1 cellular context compared by ENCODE assay signal in genomic region chr17:8138672-8139371, GRCh38.
TF ChIP-seq lines count a peak whose summit lies in the region.

No MANE protein-coding gene starts in this region.

TF ChIP-seq in K562, 482 proteins besides CTCF, POLR2A, EP300 and RAD21 (continued from another document):
- TF ChIP-seq ZNF395 (CRISPR knock-in tag; IDR thresholded peaks at IDR 0.05) (peak; percentile 41; the same call in 1 of the 2 replicates), ZNF766 (CRISPR knock-in tag; conservative IDR thresholded peaks at IDR 0.05) (no peak), POLR2AphosphoS2 (IDR thresholded peaks at IDR 0.05; ENCODE audit: low read length) (no peak), MBD2 (IDR thresholded peaks at IDR 0.05; ENCODE audit: borderline replicate concordance, low read depth) (peak; percentile 33; the same call in 1 of the 2 replicates), GTF3C2 (IDR thresholded peaks at IDR 0.05; ENCODE audit: borderline replicate concordance, extremely low read depth, insufficient read length) (peak; percentile 95), ETV5 (CRISPR knock-in tag; IDR thresholded peaks at IDR 0.05; ENCODE audit: low read depth) (no peak; the same call in 1 of the 2 replicates), MTA1 (IDR thresholded peaks at IDR 0.05; ENCODE audit: borderline replicate concordance) (no peak), ZFP1 (CRISPR knock-in tag; IDR thresholded peaks at IDR 0.05) (no peak), TFAP4 (CRISPR knock-in tag; IDR thresholded peaks at IDR 0.05; ENCODE audit: borderline replicate concordance) (peak; percentile 78), TCFL5 (CRISPR knock-in tag; conservative IDR thresholded peaks at IDR 0.05) (no peak), NR2C1 (IDR thresholded peaks at IDR 0.05) (no peak), NR2C1 (tag; IDR thresholded peaks at IDR 0.05) (no peak), HNRNPLL (IDR thresholded peaks at IDR 0.05; ENCODE audit: low read depth, low read length, poor library complexity, severe bottlenecking) (peak; percentile 25), ATF2 (CRISPR knock-in tag; IDR thresholded peaks at IDR 0.05) (0 out of 2 replicates have a peak, but pooled peaks have one; percentile 27), U2AF1 (optimal IDR thresholded peaks at IDR 0.05; ENCODE audit: low read depth, low read length) (no peak), TRIM28 (IDR thresholded peaks at IDR 0.05) (no peak), RBM34 (IDR thresholded peaks at IDR 0.05; ENCODE audit: borderline replicate concordance, insufficient read depth, low read length) (no peak), TAF9B (IDR thresholded peaks at IDR 0.05; ENCODE audit: partially characterized antibody) (peak; percentile 20), HNRNPH1 (optimal IDR thresholded peaks at IDR 0.05; ENCODE audit: low read depth, low read length) (no peak), TCF3 (CRISPR knock-in tag; IDR thresholded peaks at IDR 0.05) (no peak; the same call in 1 of the 2 replicates), BMI1 (IDR thresholded peaks at IDR 0.05; ENCODE audit: low read length) (no peak), E2F3 (CRISPR knock-in tag; IDR thresholded peaks at IDR 0.05) (0 out of 2 replicates have a peak, but pooled peaks have one; percentile 29), ZC3H11A (IDR thresholded peaks at IDR 0.05; ENCODE audit: low read depth, low read length) (no peak), ARID1B (IDR thresholded peaks at IDR 0.05) (no peak), CREB1 (IDR thresholded peaks at IDR 0.05) (peak; percentile 83), CREB1 (CRISPR knock-in tag; IDR thresholded peaks at IDR 0.05) (peak; percentile 87; the same call in 1 of the 2 replicates), ZKSCAN3 (CRISPR knock-in tag; IDR thresholded peaks at IDR 0.05) (no peak), ZNF644 (tag; IDR thresholded peaks at IDR 0.05; ENCODE audit: low read depth) (no peak), SMARCC2 (IDR thresholded peaks at IDR 0.05; ENCODE audit: low read depth) (no peak), TEAD2 (tag; IDR thresholded peaks at IDR 0.05) (no peak), IFI16 (CRISPR knock-in tag; IDR thresholded peaks at IDR 0.05) (no peak), CREM (IDR thresholded peaks at IDR 0.05; ENCODE audit: low read depth) (peak; percentile 91), RBM22 (IDR thresholded peaks at IDR 0.05; ENCODE audit: low read depth, low read length, poor library complexity, severe bottlenecking) (no peak), HNRNPUL1 (IDR thresholded peaks at IDR 0.05; ENCODE audit: low read length) (no peak), POLR3A (IDR thresholded peaks at IDR 0.05; ENCODE audit: borderline replicate concordance, extremely low read depth, insufficient read depth, insufficient read length) (peak; percentile 81), ZNF354B (CRISPR knock-in tag; IDR thresholded peaks at IDR 0.05) (no peak), E4F1 (CRISPR knock-in tag; IDR thresholded peaks at IDR 0.05; ENCODE audit: borderline replicate concordance) (no peak)
- TF ChIP-seq, protein P1, sequence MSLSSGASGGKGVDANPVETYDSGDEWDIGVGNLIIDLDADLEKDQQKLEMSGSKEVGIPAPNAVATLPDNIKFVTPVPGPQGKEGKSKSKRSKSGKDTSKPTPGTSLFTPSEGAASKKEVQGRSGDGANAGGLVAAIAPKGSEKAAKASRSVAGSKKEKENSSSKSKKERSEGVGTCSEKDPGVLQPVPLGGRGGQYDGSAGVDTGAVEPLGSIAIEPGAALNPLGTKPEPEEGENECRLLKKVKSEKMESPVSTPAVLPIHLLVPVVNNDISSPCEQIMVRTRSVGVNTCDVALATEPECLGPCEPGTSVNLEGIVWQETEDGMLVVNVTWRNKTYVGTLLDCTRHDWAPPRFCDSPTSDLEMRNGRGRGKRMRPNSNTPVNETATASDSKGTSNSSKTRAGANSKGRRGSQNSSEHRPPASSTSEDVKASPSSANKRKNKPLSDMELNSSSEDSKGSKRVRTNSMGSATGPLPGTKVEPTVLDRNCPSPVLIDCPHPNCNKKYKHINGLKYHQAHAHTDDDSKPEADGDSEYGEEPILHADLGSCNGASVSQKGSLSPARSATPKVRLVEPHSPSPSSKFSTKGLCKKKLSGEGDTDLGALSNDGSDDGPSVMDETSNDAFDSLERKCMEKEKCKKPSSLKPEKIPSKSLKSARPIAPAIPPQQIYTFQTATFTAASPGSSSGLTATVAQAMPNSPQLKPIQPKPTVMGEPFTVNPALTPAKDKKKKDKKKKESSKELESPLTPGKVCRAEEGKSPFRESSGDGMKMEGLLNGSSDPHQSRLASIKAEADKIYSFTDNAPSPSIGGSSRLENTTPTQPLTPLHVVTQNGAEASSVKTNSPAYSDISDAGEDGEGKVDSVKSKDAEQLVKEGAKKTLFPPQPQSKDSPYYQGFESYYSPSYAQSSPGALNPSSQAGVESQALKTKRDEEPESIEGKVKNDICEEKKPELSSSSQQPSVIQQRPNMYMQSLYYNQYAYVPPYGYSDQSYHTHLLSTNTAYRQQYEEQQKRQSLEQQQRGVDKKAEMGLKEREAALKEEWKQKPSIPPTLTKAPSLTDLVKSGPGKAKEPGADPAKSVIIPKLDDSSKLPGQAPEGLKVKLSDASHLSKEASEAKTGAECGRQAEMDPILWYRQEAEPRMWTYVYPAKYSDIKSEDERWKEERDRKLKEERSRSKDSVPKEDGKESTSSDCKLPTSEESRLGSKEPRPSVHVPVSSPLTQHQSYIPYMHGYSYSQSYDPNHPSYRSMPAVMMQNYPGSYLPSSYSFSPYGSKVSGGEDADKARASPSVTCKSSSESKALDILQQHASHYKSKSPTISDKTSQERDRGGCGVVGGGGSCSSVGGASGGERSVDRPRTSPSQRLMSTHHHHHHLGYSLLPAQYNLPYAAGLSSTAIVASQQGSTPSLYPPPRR (CRISPR knock-in tag; IDR thresholded peaks at IDR 0.05; ENCODE audit: borderline replicate concordance): no peak; the same call in 1 of the 2 replicates
- TF ChIP-seq, protein P2, sequence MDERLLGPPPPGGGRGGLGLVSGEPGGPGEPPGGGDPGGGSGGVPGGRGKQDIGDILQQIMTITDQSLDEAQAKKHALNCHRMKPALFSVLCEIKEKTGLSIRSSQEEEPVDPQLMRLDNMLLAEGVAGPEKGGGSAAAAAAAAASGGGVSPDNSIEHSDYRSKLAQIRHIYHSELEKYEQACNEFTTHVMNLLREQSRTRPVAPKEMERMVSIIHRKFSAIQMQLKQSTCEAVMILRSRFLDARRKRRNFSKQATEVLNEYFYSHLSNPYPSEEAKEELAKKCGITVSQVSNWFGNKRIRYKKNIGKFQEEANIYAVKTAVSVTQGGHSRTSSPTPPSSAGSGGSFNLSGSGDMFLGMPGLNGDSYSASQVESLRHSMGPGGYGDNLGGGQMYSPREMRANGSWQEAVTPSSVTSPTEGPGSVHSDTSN (CRISPR knock-in tag; IDR thresholded peaks at IDR 0.05; ENCODE audit: low read depth): no peak
- TF ChIP-seq, protein P2 (tag; conservative IDR thresholded peaks at IDR 0.05; ENCODE audit: low read depth): no peak
- TF ChIP-seq, protein P3, sequence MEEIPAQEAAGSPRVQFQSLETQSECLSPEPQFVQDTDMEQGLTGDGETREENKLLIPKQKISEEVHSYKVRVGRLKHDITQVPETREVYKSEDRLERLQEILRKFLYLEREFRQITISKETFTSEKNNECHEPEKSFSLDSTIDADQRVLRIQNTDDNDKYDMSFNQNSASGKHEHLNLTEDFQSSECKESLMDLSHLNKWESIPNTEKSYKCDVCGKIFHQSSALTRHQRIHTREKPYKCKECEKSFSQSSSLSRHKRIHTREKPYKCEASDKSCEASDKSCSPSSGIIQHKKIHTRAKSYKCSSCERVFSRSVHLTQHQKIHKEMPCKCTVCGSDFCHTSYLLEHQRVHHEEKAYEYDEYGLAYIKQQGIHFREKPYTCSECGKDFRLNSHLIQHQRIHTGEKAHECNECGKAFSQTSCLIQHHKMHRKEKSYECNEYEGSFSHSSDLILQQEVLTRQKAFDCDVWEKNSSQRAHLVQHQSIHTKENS (CRISPR knock-in tag; IDR thresholded peaks at IDR 0.05): no peak
- TF ChIP-seq, protein P4, sequence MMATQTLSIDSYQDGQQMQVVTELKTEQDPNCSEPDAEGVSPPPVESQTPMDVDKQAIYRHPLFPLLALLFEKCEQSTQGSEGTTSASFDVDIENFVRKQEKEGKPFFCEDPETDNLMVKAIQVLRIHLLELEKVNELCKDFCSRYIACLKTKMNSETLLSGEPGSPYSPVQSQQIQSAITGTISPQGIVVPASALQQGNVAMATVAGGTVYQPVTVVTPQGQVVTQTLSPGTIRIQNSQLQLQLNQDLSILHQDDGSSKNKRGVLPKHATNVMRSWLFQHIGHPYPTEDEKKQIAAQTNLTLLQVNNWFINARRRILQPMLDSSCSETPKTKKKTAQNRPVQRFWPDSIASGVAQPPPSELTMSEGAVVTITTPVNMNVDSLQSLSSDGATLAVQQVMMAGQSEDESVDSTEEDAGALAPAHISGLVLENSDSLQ (IDR thresholded peaks at IDR 0.05): peak; percentile 60
